In genomic region chr11:1236316-1237127, GRCh38 we compare ENCODE assay signal across 1 cellular context.
TF ChIP-seq lines count a peak whose summit lies in the region.

No MANE protein-coding gene starts in this region.

TF ChIP-seq in H1, 55 proteins besides CTCF, POLR2A, EP300 and RAD21 (continued from another document):
- no peak for TF ChIP-seq BRCA1 (IDR thresholded peaks at IDR 0.05; ENCODE audit: low read depth, low read length)
- TF ChIP-seq RBBP5 (IDR thresholded peaks at IDR 0.05; ENCODE audit: borderline replicate concordance, low read depth, low read length) = no peak
- no peak for TF ChIP-seq SIX5 (IDR thresholded peaks at IDR 0.05; ENCODE audit: low read depth, low read length)
TF ChIP-seq in H1: peak in this region for 0.
